Comparison of ENCODE assay signal across 8 cellular contexts in the genomic region with DNA sequence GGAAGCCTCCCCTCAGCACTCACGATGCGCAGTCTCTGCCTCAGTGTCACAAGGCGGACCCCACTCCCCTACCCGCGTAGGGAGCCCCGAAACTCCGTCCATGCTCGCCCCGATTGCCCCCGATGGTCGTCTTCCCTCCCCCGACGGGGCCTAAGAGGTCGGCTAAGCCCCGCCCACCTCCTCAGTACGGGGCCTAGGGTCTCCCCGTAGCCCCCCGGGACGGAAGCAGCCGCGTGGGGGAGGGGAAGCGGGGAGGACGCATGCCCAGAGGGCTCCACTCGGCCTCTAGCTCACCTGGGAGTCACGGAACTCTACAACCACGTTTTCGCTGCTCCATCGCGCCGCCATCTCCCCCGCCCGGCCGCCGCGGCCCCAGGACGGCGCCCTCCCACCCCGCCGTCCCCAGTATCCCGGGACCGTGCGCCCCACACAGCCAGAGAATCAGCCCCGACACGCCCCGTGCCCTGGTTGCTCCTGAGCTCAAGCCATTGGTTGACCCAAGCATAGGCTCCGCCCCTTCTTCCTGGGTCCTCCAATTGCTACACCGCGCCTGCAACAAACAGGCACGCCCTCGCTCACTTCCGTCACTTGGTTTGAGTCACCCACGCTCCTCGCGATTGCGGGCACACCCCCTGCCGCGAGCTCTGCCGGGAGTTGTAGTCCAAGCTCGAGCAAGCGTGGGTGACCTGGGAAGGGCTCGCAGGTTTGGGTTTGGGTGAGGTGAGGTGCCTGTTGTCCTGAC. TPM values are rescaled to one million over a fixed set of nuclear protein-coding genes. Genes with fewer than 3 reads are reported as not detected.
DNase-seq lines count a peak whose midpoint lies in the region; ATAC-seq and TF ChIP-seq lines count a peak whose summit lies in the region.

A gene with protein sequence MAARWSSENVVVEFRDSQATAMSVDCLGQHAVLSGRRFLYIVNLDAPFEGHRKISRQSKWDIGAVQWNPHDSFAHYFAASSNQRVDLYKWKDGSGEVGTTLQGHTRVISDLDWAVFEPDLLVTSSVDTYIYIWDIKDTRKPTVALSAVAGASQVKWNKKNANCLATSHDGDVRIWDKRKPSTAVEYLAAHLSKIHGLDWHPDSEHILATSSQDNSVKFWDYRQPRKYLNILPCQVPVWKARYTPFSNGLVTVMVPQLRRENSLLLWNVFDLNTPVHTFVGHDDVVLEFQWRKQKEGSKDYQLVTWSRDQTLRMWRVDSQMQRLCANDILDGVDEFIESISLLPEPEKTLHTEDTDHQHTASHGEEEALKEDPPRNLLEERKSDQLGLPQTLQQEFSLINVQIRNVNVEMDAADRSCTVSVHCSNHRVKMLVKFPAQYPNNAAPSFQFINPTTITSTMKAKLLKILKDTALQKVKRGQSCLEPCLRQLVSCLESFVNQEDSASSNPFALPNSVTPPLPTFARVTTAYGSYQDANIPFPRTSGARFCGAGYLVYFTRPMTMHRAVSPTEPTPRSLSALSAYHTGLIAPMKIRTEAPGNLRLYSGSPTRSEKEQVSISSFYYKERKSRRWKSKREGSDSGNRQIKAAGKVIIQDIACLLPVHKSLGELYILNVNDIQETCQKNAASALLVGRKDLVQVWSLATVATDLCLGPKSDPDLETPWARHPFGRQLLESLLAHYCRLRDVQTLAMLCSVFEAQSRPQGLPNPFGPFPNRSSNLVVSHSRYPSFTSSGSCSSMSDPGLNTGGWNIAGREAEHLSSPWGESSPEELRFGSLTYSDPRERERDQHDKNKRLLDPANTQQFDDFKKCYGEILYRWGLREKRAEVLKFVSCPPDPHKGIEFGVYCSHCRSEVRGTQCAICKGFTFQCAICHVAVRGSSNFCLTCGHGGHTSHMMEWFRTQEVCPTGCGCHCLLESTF (minus strand): TSS at position 454 of the 742 bp plus-strand sequence. CDS start 106 bp downstream, at position 348.

- H3K4me3 ChIP-seq in heart right ventricle (peak within 1 kb of the TSS; percentile 71 to 100 (median 96)), upper lobe of right lung (peak within 1 kb of the TSS; percentile 100)

- no peaks in the 10 kb centered on the region for H3K27me3 ChIP-seq in heart right ventricle
- H3K27me3 ChIP-seq in upper lobe of right lung = no peaks in the 10 kb centered on the region

- H3K36me3 ChIP-seq in heart right ventricle (no peaks in the 10 kb centered on the region), upper lobe of right lung (no peaks in the 10 kb centered on the region)

- intact Hi-C loops in T-helper 1 cell treated with Interleukin-12 subunit alpha and Interleukin-12 subunit beta and Interleukin-4 antibody, amounts not matched to agents 30 ng/mL and 1 ng/mL, for 36 hours (cut with micrococcal nuclease) = loop anchor here (1.0 to 5.0 kb wide), 13 partner anchors 13 to 664 kb away; a partner anchor contains a TSS
- intact Hi-C loops in heart right ventricle (cut with DNase I) (no loop called here), posterior vena cava (cut with DNase I) (no loop called here), upper lobe of right lung (cut with DNase I) (no loop called here)

- DNase-seq in GM13976 (ENCODE audit: low spot score) (peak; percentile 98), NCI-H146 treated with DMSO at 0.1 percent for 48 hours (lab: John Stamatoyannopoulos, UW; ENCODE audit: unreplicated experiment) (peak; percentile 93), amniotic epithelial cell (ENCODE audit: low read depth) (peak; percentile 99), heart right ventricle (peak; percentile 98 to 100), posterior vena cava (ENCODE audit: low spot score) (peak; percentile 99), upper lobe of right lung (peak; percentile 99)

- peak; percentile 99 for ATAC-seq in HG02870 (IDR thresholded peaks at IDR 0.05; ENCODE audit: unreplicated experiment)
- peak; percentile 99 to 100 (median 100) for ATAC-seq in heart right ventricle
- peak; percentile 100 for ATAC-seq in upper lobe of right lung

- in situ Hi-C loops in GM13976 (cut with MboI; ENCODE audit: low sequenced_read_pairs, unreplicated experiment) = no loop called here

- H3K27ac ChIP-seq in heart right ventricle (peak within 1 kb of the TSS in 9 of 10 donors; percentile 69 to 94 (median 82)), upper lobe of right lung (peak within 1 kb of the TSS; percentile 88)

- H3K9me3 ChIP-seq in heart right ventricle (no peaks in the 10 kb centered on the region), upper lobe of right lung (no peaks in the 10 kb centered on the region)

- WGBS in heart right ventricle, 2 donors = 1% methylated on average over 55 to 61 of the region's 61 CpGs

- H3K4me1 ChIP-seq in heart right ventricle (peaks cover 0 to 27% (median 17%) of the 10 kb centered on the region in 9 donors), upper lobe of right lung (peaks cover 5% of the 10 kb centered on the region)

- TF ChIP-seq CTCF in GM13976 (IDR thresholded peaks at IDR 0.05; ENCODE audit: borderline replicate concordance, control extremely low read depth, extremely low read depth, insufficient read depth, missing control alignments) (no peak), heart right ventricle (IDR thresholded peaks at IDR 0.05) (peak in 1 of 9 donors; percentile 4), upper lobe of right lung (IDR thresholded peaks at IDR 0.05) (no peak)

RNA-seq across cellular contexts. Expression of the gene that starts here (rescaled TPM):
- total RNA-seq in T-helper 1 cell treated with Interleukin-12 subunit alpha and Interleukin-12 subunit beta and Interleukin-4 antibody, amounts not matched to agents 30 ng/mL and 1 ng/mL, for 36 hours = 86.1 and 87.0 TPM in 2 replicates
- total RNA-seq in heart right ventricle = 10 to 100 TPM; 35.4 to 63.5 (median 42.0) TPM
- 10 to 100 TPM; 15.6 to 35.8 TPM for polyA plus RNA-seq in heart right ventricle
- total RNA-seq in posterior vena cava = 10 to 100 TPM; 32.4 to 32.8 TPM
- 51.6 TPM for total RNA-seq in upper lobe of right lung

Comparison
In these comparisons a context has a peak if more than half of its experiments do, and no peak if none do; other contexts are left out.
1. Peak in every context shown above with its lines: DNase-seq, ATAC-seq, H3K4me3 ChIP-seq and H3K27ac ChIP-seq.